Comparison of ENCODE assay signal across 1 cellular context in the genomic region with DNA sequence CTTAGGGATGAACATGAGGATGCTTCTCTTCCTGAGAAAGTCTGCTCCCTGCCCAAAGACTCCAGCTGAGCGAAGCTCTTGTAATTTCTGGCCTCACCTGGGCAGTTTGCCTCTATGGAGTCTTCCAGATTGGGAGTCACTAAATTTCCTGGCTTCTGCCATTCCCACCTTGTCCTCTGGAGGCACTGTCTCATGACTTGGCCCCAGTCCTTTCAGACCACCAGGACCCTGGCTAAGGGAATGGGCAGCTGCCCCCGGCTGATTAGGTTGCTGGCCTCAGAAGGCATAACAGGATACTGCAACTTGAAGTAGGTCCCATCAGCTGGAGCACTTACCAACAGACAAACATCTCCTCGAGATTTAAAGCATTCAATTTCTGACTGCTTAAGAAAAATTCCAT.
TF ChIP-seq lines count a peak whose summit lies in the region.

No MANE protein-coding gene starts in this region.

TF ChIP-seq in HCT116, 20 proteins besides CTCF, POLR2A, EP300 and RAD21:
- no peak for TF ChIP-seq MAX (IDR thresholded peaks at IDR 0.05)
- no peak for TF ChIP-seq POLR2AphosphoS5 (IDR thresholded peaks at IDR 0.05; ENCODE audit: low read depth, low read length)
- no peak for TF ChIP-seq JUND (IDR thresholded peaks at IDR 0.05)
- TF ChIP-seq FOSL1 (IDR thresholded peaks at IDR 0.05; ENCODE audit: low read depth), result no peak
- TF ChIP-seq CEBPB (IDR thresholded peaks at IDR 0.05; ENCODE audit: low read depth), result no peak
- no peak for TF ChIP-seq ELF1 (IDR thresholded peaks at IDR 0.05; ENCODE audit: borderline replicate concordance, low read depth)
- no peak for TF ChIP-seq ZNF274 (IDR thresholded peaks at IDR 0.05; ENCODE audit: low read depth, low read length)
- TF ChIP-seq YY1 (IDR thresholded peaks at IDR 0.05; ENCODE audit: extremely low read depth, insufficient replicate concordance, low read depth, low read length), result no peak
- TF ChIP-seq ZFX (IDR thresholded peaks at IDR 0.05), result no peak
- TF ChIP-seq SIN3A (IDR thresholded peaks at IDR 0.05; ENCODE audit: low read depth), result no peak
- TF ChIP-seq, protein P1, sequence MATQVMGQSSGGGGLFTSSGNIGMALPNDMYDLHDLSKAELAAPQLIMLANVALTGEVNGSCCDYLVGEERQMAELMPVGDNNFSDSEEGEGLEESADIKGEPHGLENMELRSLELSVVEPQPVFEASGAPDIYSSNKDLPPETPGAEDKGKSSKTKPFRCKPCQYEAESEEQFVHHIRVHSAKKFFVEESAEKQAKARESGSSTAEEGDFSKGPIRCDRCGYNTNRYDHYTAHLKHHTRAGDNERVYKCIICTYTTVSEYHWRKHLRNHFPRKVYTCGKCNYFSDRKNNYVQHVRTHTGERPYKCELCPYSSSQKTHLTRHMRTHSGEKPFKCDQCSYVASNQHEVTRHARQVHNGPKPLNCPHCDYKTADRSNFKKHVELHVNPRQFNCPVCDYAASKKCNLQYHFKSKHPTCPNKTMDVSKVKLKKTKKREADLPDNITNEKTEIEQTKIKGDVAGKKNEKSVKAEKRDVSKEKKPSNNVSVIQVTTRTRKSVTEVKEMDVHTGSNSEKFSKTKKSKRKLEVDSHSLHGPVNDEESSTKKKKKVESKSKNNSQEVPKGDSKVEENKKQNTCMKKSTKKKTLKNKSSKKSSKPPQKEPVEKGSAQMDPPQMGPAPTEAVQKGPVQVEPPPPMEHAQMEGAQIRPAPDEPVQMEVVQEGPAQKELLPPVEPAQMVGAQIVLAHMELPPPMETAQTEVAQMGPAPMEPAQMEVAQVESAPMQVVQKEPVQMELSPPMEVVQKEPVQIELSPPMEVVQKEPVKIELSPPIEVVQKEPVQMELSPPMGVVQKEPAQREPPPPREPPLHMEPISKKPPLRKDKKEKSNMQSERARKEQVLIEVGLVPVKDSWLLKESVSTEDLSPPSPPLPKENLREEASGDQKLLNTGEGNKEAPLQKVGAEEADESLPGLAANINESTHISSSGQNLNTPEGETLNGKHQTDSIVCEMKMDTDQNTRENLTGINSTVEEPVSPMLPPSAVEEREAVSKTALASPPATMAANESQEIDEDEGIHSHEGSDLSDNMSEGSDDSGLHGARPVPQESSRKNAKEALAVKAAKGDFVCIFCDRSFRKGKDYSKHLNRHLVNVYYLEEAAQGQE (IDR thresholded peaks at IDR 0.05; ENCODE audit: low read depth), result no peak
TF ChIP-seq in HCT116: peak in this region for 0.
